In genomic region chr22:30420401-30421178, GRCh38 we compare ENCODE assay signal across 12 cellular contexts. TPM values are rescaled to one million over a fixed set of nuclear protein-coding genes. Genes with fewer than 3 reads are reported as not detected.
DNase-seq lines count a peak whose midpoint lies in the region; ATAC-seq and TF ChIP-seq lines count a peak whose summit lies in the region.
"Had no signal": no experiment of that assay in that cellular context is flagged by ENCODE, and none has a peak within 500 bp of the region (broad histone marks: within the 10 kb centered on the region; RNA-seq: fewer than 3 reads in every experiment).

No MANE protein-coding gene starts in this region.

- H3K27me3 ChIP-seq in ascending aorta (no peaks in the 10 kb centered on the region), suprapubic skin (no peaks in the 10 kb centered on the region)
- H3K27me3 ChIP-seq: BLaER1 had no signal

- no peaks in the 10 kb centered on the region for H3K27me3 Mint-ChIP-seq in activated T-cell treated with anti-CD3 and anti-CD28 coated beads, Interleukin-2, amount 50 U/mL, for 4 hours (ENCODE audit: low read depth)

- H3K4me3 Mint-ChIP-seq in activated T-cell treated with anti-CD3 and anti-CD28 coated beads, Interleukin-2, amount 50 U/mL, for 4 hours, result peak overlapping the region; percentile 56

- H3K4me1 Mint-ChIP-seq in activated T-cell treated with anti-CD3 and anti-CD28 coated beads, Interleukin-2, amount 50 U/mL, for 4 hours (ENCODE audit: low read depth), result peaks cover 44% of the 10 kb centered on the region

- H3K4me3 ChIP-seq in ascending aorta, result no peak overlapping the region
- no peak overlapping the region for H3K4me3 ChIP-seq in suprapubic skin
- H3K4me3 ChIP-seq: BLaER1 had no signal

- no peak for DNase-seq in activated T-cell treated with anti-CD3 and anti-CD28 coated beads, Interleukin-2, amount 50 U/mL, for 4 hours
- no peak for DNase-seq in activated T-cell treated with anti-CD3 and anti-CD28 coated beads, Interleukin-2, amount 50 U/mL, for 1 hour
- DNase-seq in ascending aorta (ENCODE audit: low spot score in 2 of 2) (no peak), inferior parietal cortex (ENCODE audit: extremely low spot score) (peak; percentile 22), suprapubic skin (ENCODE audit: low spot score in 2 of 2) (no peak), NOMO-1 treated with DMSO at 0.1 percent for 48 hours (lab: John Stamatoyannopoulos, UW; ENCODE audit: unreplicated experiment) (no peak)
- DNase-seq: Right ventricle myocardium superior had no signal

- H3K36me3 ChIP-seq in ascending aorta (peaks cover 17 to 35% of the 10 kb centered on the region in 2 donors), suprapubic skin (peaks cover 31% of the 10 kb centered on the region)

- no peak for TF ChIP-seq POLR2A in suprapubic skin (IDR thresholded peaks at IDR 0.05)

- peaks cover 31% of the 10 kb centered on the region for H3K36me3 Mint-ChIP-seq in activated T-cell treated with anti-CD3 and anti-CD28 coated beads, Interleukin-2, amount 50 U/mL, for 4 hours (ENCODE audit: insufficient read depth)

- no peaks in the 10 kb centered on the region for H3K9me3 ChIP-seq in ascending aorta
- H3K9me3 ChIP-seq in suprapubic skin, result no peaks in the 10 kb centered on the region
- H3K9me3 ChIP-seq: BLaER1 had no signal

- H3K4me1 ChIP-seq in ascending aorta, result peaks cover 14 to 31% of the 10 kb centered on the region in 2 donors
- peaks cover 54% of the 10 kb centered on the region for H3K4me1 ChIP-seq in suprapubic skin

- intact Hi-C loops in ascending aorta (cut with DNase I), result loop anchor here (5.0 to 10.0 kb wide), 5 partner anchors 108 to 1153 kb away; partner anchors contain the start of genes EWSR1, NF2, PIK3IP1 and RHBDD3

- no peak for TF ChIP-seq EP300 in suprapubic skin (IDR thresholded peaks at IDR 0.05)

- WGBS in suprapubic skin, result 59% methylated on average over 6 of the region's 6 CpGs

- H3K9me3 Mint-ChIP-seq in activated T-cell treated with anti-CD3 and anti-CD28 coated beads, Interleukin-2, amount 50 U/mL, for 4 hours, result no peaks in the 10 kb centered on the region

- no peak for ATAC-seq in activated T-cell treated with anti-CD3 and anti-CD28 coated beads, Interleukin-2, amount 50 U/mL, for 4 hours
- ATAC-seq in GM18502 (IDR thresholded peaks at IDR 0.05; ENCODE audit: poor library complexity, unreplicated experiment), result no peak
- ATAC-seq in GM21526 (IDR thresholded peaks at IDR 0.05; ENCODE audit: low FRiP score, unreplicated experiment), result no peak

- H3K27ac ChIP-seq in ascending aorta (peak overlapping the region; percentile 98), suprapubic skin (peak overlapping the region; percentile 99)
- H3K27ac ChIP-seq: BLaER1, HL-60 had no signal

- TF ChIP-seq CTCF in ascending aorta (IDR thresholded peaks at IDR 0.05), result no peak
- TF ChIP-seq CTCF in suprapubic skin (IDR thresholded peaks at IDR 0.05), result no peak

RNA-seq across cellular contexts. Expression of gene MTFP1, which starts 5.0 kb away (rescaled TPM):
- total RNA-seq in activated T-cell treated with anti-CD3 and anti-CD28 coated beads, Interleukin-2, amount 50 U/mL, for 4 hours, result 100 to 1,000 TPM in 1 of 3 donors, 10 to 100 TPM in 2; 97.0 to 113 (median 99.9) TPM
- 4.5 TPM for total RNA-seq in ascending aorta
- 10 to 100 TPM in 1 of 4 donors, 1 to 10 TPM in 3; 2.5 to 13.7 (median 3.5) TPM for total RNA-seq in suprapubic skin

RNA-seq across cellular contexts. Expression of gene SEC14L2, which starts 23.8 kb away (rescaled TPM):
- total RNA-seq in activated T-cell treated with anti-CD3 and anti-CD28 coated beads, Interleukin-2, amount 50 U/mL, for 4 hours, result 10 to 100 TPM; 10.4 to 13.2 (median 12.5) TPM
- total RNA-seq in ascending aorta (3.0 TPM), suprapubic skin (10 to 100 TPM in 3 of 4 donors, 1 to 10 TPM in 1; 8.9 to 19.9 (median 13.5) TPM)

RNA-seq across cellular contexts. Expression of gene RNF215, which starts 33.4 kb away (rescaled TPM):
- 1 to 10 TPM; 3.9 to 5.1 (median 4.4) TPM for total RNA-seq in activated T-cell treated with anti-CD3 and anti-CD28 coated beads, Interleukin-2, amount 50 U/mL, for 4 hours
- total RNA-seq in ascending aorta (6.7 TPM), suprapubic skin (10 to 100 TPM in 2 of 4 donors, 1 to 10 TPM in 2; 6.3 to 15.5 (median 10.2) TPM)

RNA-seq across cellular contexts. Expression of gene SEC14L3, which starts 51.2 kb away (rescaled TPM):
- not detected for total RNA-seq in activated T-cell treated with anti-CD3 and anti-CD28 coated beads, Interleukin-2, amount 50 U/mL, for 4 hours
- total RNA-seq in ascending aorta (not detected), suprapubic skin (not detected)
- total RNA-seq: mononuclear cell, Right ventricle myocardium superior had no signal

Comparison
In these comparisons a context has a peak if more than half of its experiments do, and no peak if none do; other contexts are left out.
1. RNA of gene MTFP1, which starts 5.0 kb away (total RNA-seq): 97.0 to 113 TPM in activated T-cell treated with anti-CD3 and anti-CD28 coated beads, Interleukin-2, amount 50 U/mL, for 4 hours; 4.5 TPM in ascending aorta (single experiment) and 2.5 to 13.7 TPM in suprapubic skin; every median in the first group is over 4 times any median in the second.